ENCODE assay signal across 8 cellular contexts in the genomic region with DNA sequence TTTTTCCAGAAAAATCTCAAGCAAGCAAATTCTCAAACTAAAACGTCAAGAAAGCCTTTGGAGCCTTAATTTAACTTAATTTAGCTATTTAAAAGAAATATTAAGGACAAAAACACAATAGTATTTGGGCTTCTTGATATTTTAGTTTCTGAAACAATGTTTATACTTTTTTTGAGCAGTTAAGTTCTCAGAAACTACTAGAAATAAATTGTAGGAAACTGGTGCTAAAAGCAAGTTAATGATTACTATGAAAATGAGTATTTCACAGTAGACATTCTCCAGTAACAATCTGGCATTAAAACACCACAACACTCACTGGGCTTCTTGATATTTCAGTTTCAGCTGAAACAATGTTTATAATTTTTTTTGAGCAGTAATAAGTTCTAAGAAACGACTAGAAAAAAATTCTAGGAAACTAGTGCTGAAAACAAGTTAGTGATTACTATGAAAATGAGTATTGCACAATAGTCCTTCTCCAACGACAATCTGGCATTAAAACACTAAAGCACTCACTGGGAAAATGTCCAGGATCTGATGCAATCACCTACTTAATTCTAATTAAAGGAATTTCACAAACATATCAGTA. TPM values are rescaled to one million over a fixed set of nuclear protein-coding genes. Genes with fewer than 3 reads are reported as not detected.
DNase-seq lines count a peak whose midpoint lies in the region; ATAC-seq, FAIRE-seq and TF ChIP-seq lines count a peak whose summit lies in the region.

No MANE protein-coding gene starts in this region.

- POLR2A ChIA-PET in K562 (lab: Yijun Ruan, JAX) (interaction anchor here (1.0 to 2.1 kb wide), 5 partner anchors 8 to 173 kb away, joined by 3 to 5 read pairs (median 4); no protein-coding TSS in a partner anchor), HepG2 (lab: Yijun Ruan, JAX) (interaction anchor here (1.1 kb wide), 1 partner anchor 46 kb away, joined by 3 read pairs; no protein-coding TSS in a partner anchor)

- no peaks in the 10 kb centered on the region for H4K20me1 ChIP-seq in K562 (replicated peaks; ENCODE audit: control insufficient read depth, insufficient read depth, low read length)
- no peaks in the 10 kb centered on the region for H4K20me1 ChIP-seq in HepG2 (ENCODE audit: insufficient read depth, low read length)

- no peak overlapping the region for H3K4me3 ChIP-seq in AG09309 (ENCODE audit: control insufficient read depth, low read depth, low read length)
- H3K4me3 ChIP-seq in K562: peak overlapping the region; percentile 37; the same call in 1 of the 2 replicates
- H3K4me3 ChIP-seq in HepG2 (replicated peaks in 1 of 3; ENCODE audit: insufficient read depth in 1 of 3, low read depth in 2 of 3, low read length in 3 of 3): peak overlapping the region in 1 of 3 experiments; percentile 7; a peak in 2 of 6 replicates

- H3K9me3 ChIP-seq in K562 (replicated peaks; ENCODE audit: control insufficient read depth, insufficient read depth, low read depth, low read length) (no peaks in the 10 kb centered on the region), HepG2 (ENCODE audit: low read length) (no peaks in the 10 kb centered on the region)

- TF ChIP-seq POLR2A in K562 (conservative IDR thresholded peaks at IDR 0.05) (no peak), HepG2 (IDR thresholded peaks at IDR 0.05; ENCODE audit: insufficient read depth in 1 of 2, low read depth in 2 of 2, low read length in 2 of 2) (no peak)

- CTCF ChIA-PET in K562 (lab: Yijun Ruan, JAX; ENCODE audit: low intra/inter-chr PET ratio): no interaction called here
- CTCF ChIA-PET in HepG2 (lab: Yijun Ruan, JAX; ENCODE audit: low intra/inter-chr PET ratio, low total read pairs): no interaction called here

- BruUV-seq in K562 (replicated peaks; lab: Mats Ljungman, UMichigan) (no TSS peak), HepG2 (replicated peaks; lab: Mats Ljungman, UMichigan) (no TSS peak)

- DNase-seq in AG09309 (ENCODE audit: low read depth) (peak; percentile 78), K562 (ENCODE audit: extremely low read depth in 1 of 4, low spot score in 3 of 4) (peak; percentile 9 to 57 (median 18)), HepG2 (ENCODE audit: low spot score) (peak; percentile 57), NCI-H2081 (lab: John Stamatoyannopoulos, UW) (no peak), SKM-1 (lab: John Stamatoyannopoulos, UW; ENCODE audit: unreplicated experiment) (no peak)

- peak; percentile 6 for FAIRE-seq in K562 (lab: Jason Lieb, UNC)
- FAIRE-seq in HepG2 (lab: Jason Lieb, UNC): no peak

- intact Hi-C loops in K562 (cut with micrococcal nuclease) (loop anchor here (2.0 to 5.0 kb wide), 3 partner anchors 27 to 289 kb away; a partner anchor contains a TSS), HepG2 (cut with micrococcal nuclease; ENCODE audit: unreplicated experiment) (loop anchor here (2.0 kb wide), 1 partner anchor 45 kb away; a partner anchor contains a TSS)

- H3K27ac ChIP-seq in K562 (ENCODE audit: extremely low read depth, low read depth, low read length): peak overlapping the region; percentile 75; the same call in 2 of the 3 replicates
- peak overlapping the region; percentile 39 for H3K27ac ChIP-seq in HepG2 (ENCODE audit: extremely low read length, insufficient read depth, low read length)

- H3K4me2 ChIP-seq in K562 (ENCODE audit: insufficient read depth, low read length) (peak overlapping the region; percentile 61; the same call in 1 of the 2 replicates), HepG2 (ENCODE audit: low read depth, low read length) (peak overlapping the region; percentile 25)

- in situ Hi-C loops in K562 (cut with MboI): no loop called here
- in situ Hi-C loops in HepG2 (cut with HindIII; ENCODE audit: extremely low pct_ligation_motif_present, low pct_unique_long_range_greater_than_20kb): no loop called here

- H3K79me2 ChIP-seq in K562 (ENCODE audit: control insufficient read depth, insufficient read depth, low read length) (peaks cover 57% of the 10 kb centered on the region), HepG2 (ENCODE audit: insufficient read depth, low read length) (no peaks in the 10 kb centered on the region)

- peak overlapping the region in 1 of 2 experiments; percentile 75; a peak in 2 of 4 replicates for H3K9ac ChIP-seq in K562 (ENCODE audit: insufficient read depth in 1 of 2, low read depth in 2 of 2, low read length in 2 of 2)
- H3K9ac ChIP-seq in HepG2 (ENCODE audit: insufficient read depth, low read depth, low read length): peak overlapping the region; percentile 18; the same call in 1 of the 2 replicates

- H3K27me3 ChIP-seq in K562 (ENCODE audit: control insufficient read depth in 2 of 2, insufficient read depth in 2 of 2, low read length in 2 of 2) (no peaks in the 10 kb centered on the region), HepG2 (ENCODE audit: control insufficient read depth in 1 of 2, insufficient read depth in 2 of 2, low read length in 2 of 2) (no peaks in the 10 kb centered on the region)

- WGBS in K562 (ENCODE audit: insufficient coverage, low coverage, missing lambda C conversion rate): 2% methylated on average over 3 of the region's 3 CpGs
- WGBS in HepG2 (ENCODE audit: low lambda C conversion rate): 32% methylated on average over 3 of the region's 3 CpGs

- TF ChIP-seq CTCF in AG09309 (IDR thresholded peaks at IDR 0.05; ENCODE audit: control insufficient read depth, insufficient read depth, low read depth, low read length, missing control alignments) (no peak), K562 (IDR thresholded peaks at IDR 0.05 in 2 of 3, conservative IDR thresholded peaks at IDR 0.05 in 1 of 3; ENCODE audit: insufficient read depth in 2 of 3, low read depth in 1 of 3, low read length in 3 of 3) (no peak), HepG2 (CRISPR knock-in tag; IDR thresholded peaks at IDR 0.05) (no peak)

- ATAC-seq in K562: peak; percentile 15
- ATAC-seq in HepG2: no peak
- no peak for ATAC-seq in HG03108 (IDR thresholded peaks at IDR 0.05; ENCODE audit: unreplicated experiment)
- no peak for ATAC-seq in HG03439 (IDR thresholded peaks at IDR 0.05; ENCODE audit: unreplicated experiment)

- H3K4me1 ChIP-seq in K562 (replicated peaks in 1 of 2; ENCODE audit: control insufficient read depth in 2 of 2, insufficient read depth in 2 of 2, low read length in 2 of 2) (peaks cover 11 to 18% of the 10 kb centered on the region in 2 experiments; a peak in 4 of 5 replicates), HepG2 (ENCODE audit: insufficient read depth, low read length) (peaks cover 25% of the 10 kb centered on the region)

- H3K9me1 ChIP-seq in K562 (ENCODE audit: control insufficient read depth, insufficient read depth, low read length): no peaks in the 10 kb centered on the region

- no peak for TF ChIP-seq EP300 in Ishikawa (IDR thresholded peaks at IDR 0.05; ENCODE audit: borderline replicate concordance)
- TF ChIP-seq EP300 in K562 (IDR thresholded peaks at IDR 0.05; ENCODE audit: low read length): peak; percentile 90
- TF ChIP-seq EP300 in HepG2 (IDR thresholded peaks at IDR 0.05; ENCODE audit: low read depth in 2 of 2, low read length in 2 of 2): peak in 1 of 2 experiments; percentile 74; a peak in 1 of 4 replicates
- TF ChIP-seq EP300 in HepG2 (CRISPR knock-in tag; IDR thresholded peaks at IDR 0.05; ENCODE audit: borderline replicate concordance): no peak

- TF ChIP-seq RAD21 in Ishikawa (IDR thresholded peaks at IDR 0.05; ENCODE audit: low read depth) (no peak), K562 (CRISPR knock-in tag; conservative IDR thresholded peaks at IDR 0.05 in 1 of 2, IDR thresholded peaks at IDR 0.05 in 1 of 2) (no peak), HepG2 (CRISPR knock-in tag; IDR thresholded peaks at IDR 0.05) (no peak)

- H2AFZ ChIP-seq in K562 (ENCODE audit: low read depth, low read length): 0 out of 2 replicates have a peak overlapping the region, but pooled peaks have one; percentile 22
- H2AFZ ChIP-seq in HepG2 (ENCODE audit: low read length): peak overlapping the region; percentile 47

- no peaks in the 10 kb centered on the region for H3K36me3 ChIP-seq in K562 (ENCODE audit: control insufficient read depth, insufficient read depth, low read length)
- peaks cover 0 to 1% of the 10 kb centered on the region in 2 experiments; a peak in 2 of 5 replicates for H3K36me3 ChIP-seq in HepG2 (replicated peaks in 1 of 2; ENCODE audit: control insufficient read depth in 1 of 2, insufficient read depth in 2 of 2, low read length in 2 of 2)

RNA-seq across cellular contexts. Expression of a gene that starts 45.1 kb away (rescaled TPM):
- 19.4 and 45.0 TPM in 2 replicates for total RNA-seq in K562 (2011; cell fraction: chromatin; rRNA removed; ENCODE audit: low replicate concordance)
- total RNA-seq in K562 (2011; cell fraction: nucleolus; rRNA removed): 7.0 and 10.0 TPM in 2 replicates
- total RNA-seq in K562 (2011; cell fraction: nucleoplasm; rRNA removed): 16.4 and 22.6 TPM in 2 replicates
- total RNA-seq in K562 (2014; rRNA removed) (4.8 and 4.9 TPM in 2 replicates), K562 (2014; rRNA removed; fragmentation: Illumina TruSeq; extraction: Trizol) (10.4 and 11.0 TPM in 2 replicates), K562 (2015; rRNA removed; fragmentation: Illumina TruSeq; extraction: Trizol) (7.1 and 7.3 TPM in 2 replicates), K562 (2021) (8.5 and 8.6 TPM in 2 replicates), HepG2 (2016; rRNA removed; fragmentation: Illumina TruSeq; extraction: Trizol) (21.0 and 32.4 TPM in 2 replicates)
- polyA plus RNA-seq in K562 (2011; rRNA removed) (8.1 and 9.0 TPM in 2 replicates), K562 (2014; fragmentation: Illumina TruSeq; extraction: Trizol) (7.9 and 9.3 TPM in 2 replicates), K562 (2014; fragmentation: Nextera tagmentation; extraction: Ambion mirVana) (1 to 10 TPM; 3.4 to 5.6 TPM), K562 (2014; rRNA removed) (6.5 and 6.7 TPM in 2 replicates), HepG2 (2011; rRNA removed) (7.7 and 8.9 TPM in 2 replicates)
- 2.4 and 4.6 TPM in 2 replicates for polyA plus RNA-seq in K562 (2011; cell fraction: cytosol; rRNA removed)
- 11.1 and 18.4 TPM in 2 replicates for polyA plus RNA-seq in K562 (2011; cell fraction: nucleus; rRNA removed)
- 4.5 and 18.2 TPM in 2 replicates for polyA plus RNA-seq in K562 (2012)
- polyA minus RNA-seq in K562 (2011; rRNA and poly(A)+ RNA removed): 22.7 and 29.0 TPM in 2 replicates
- 2.9 and 6.2 TPM in 2 replicates for polyA minus RNA-seq in K562 (2011; cell fraction: cytosol; rRNA and poly(A)+ RNA removed)
- polyA minus RNA-seq in K562 (2011; cell fraction: nucleus; rRNA and poly(A)+ RNA removed): 13.2 and 36.2 TPM in 2 replicates
- 7.5 and 7.9 TPM in 2 replicates for total RNA-seq in HepG2 (2016; cell fraction: cytosol; rRNA removed; fragmentation: Illumina TruSeq; extraction: Trizol; ENCODE audit: low read depth)
- 19.5 and 29.4 TPM in 2 replicates for total RNA-seq in HepG2 (2016; cell fraction: insoluble cytoplasmic fraction; rRNA removed; fragmentation: Illumina TruSeq; extraction: Trizol)
- total RNA-seq in HepG2 (2016; cell fraction: membrane; rRNA removed; fragmentation: Illumina TruSeq; extraction: Trizol): 30.0 and 33.2 TPM in 2 replicates
- 26.8 and 28.3 TPM in 2 replicates for total RNA-seq in HepG2 (2016; cell fraction: nucleus; rRNA removed; fragmentation: Illumina TruSeq; extraction: Trizol)
- 4.1 and 6.4 TPM in 2 replicates for polyA plus RNA-seq in HepG2 (2011; cell fraction: cytosol; rRNA removed)
- polyA plus RNA-seq in HepG2 (2011; cell fraction: nucleus; rRNA removed): 9.3 and 10.7 TPM in 2 replicates
- polyA plus RNA-seq in HepG2 (2012): 7.2 and 8.6 TPM in 2 replicates
- polyA plus RNA-seq in HepG2 (2016; cell fraction: cytosol; fragmentation: Illumina TruSeq; extraction: Trizol; ENCODE audit: low read depth): 3.4 and 4.8 TPM in 2 replicates
- polyA plus RNA-seq in HepG2 (2016; cell fraction: insoluble cytoplasmic fraction; fragmentation: Illumina TruSeq; extraction: Trizol; ENCODE audit: low read depth): 15.6 and 16.6 TPM in 2 replicates
- polyA plus RNA-seq in HepG2 (2016; cell fraction: membrane; fragmentation: Illumina TruSeq; extraction: Trizol; ENCODE audit: low read depth): 11.2 and 11.7 TPM in 2 replicates
- 16.4 and 17.3 TPM in 2 replicates for polyA plus RNA-seq in HepG2 (2016; cell fraction: nucleus; fragmentation: Illumina TruSeq; extraction: Trizol; ENCODE audit: insufficient read depth, low read depth)
- 11.7 and 20.5 TPM in 2 replicates for polyA minus RNA-seq in HepG2 (2011; rRNA and poly(A)+ RNA removed; ENCODE audit: low replicate concordance)
- polyA minus RNA-seq in HepG2 (2011; cell fraction: cytosol; rRNA and poly(A)+ RNA removed): 8.0 and 9.8 TPM in 2 replicates
- 45.7 and 50.8 TPM in 2 replicates for polyA minus RNA-seq in HepG2 (2011; cell fraction: nucleus; rRNA and poly(A)+ RNA removed)

RNA-seq across cellular contexts. Expression of a gene that starts 45.4 kb away (rescaled TPM):
- 9.3 and 17.8 TPM in 2 replicates for total RNA-seq in K562 (2011; cell fraction: chromatin; rRNA removed; ENCODE audit: low replicate concordance)
- 3.2 and 4.6 TPM in 2 replicates for total RNA-seq in K562 (2011; cell fraction: nucleolus; rRNA removed)
- total RNA-seq in K562 (2011; cell fraction: nucleoplasm; rRNA removed): 8.6 and 15.1 TPM in 2 replicates
- total RNA-seq in K562 (2014; rRNA removed) (10.1 and 12.2 TPM in 2 replicates), K562 (2014; rRNA removed; fragmentation: Illumina TruSeq; extraction: Trizol) (26.4 and 27.6 TPM in 2 replicates), K562 (2015; rRNA removed; fragmentation: Illumina TruSeq; extraction: Trizol) (28.6 and 30.6 TPM in 2 replicates), K562 (2021) (15.7 and 16.5 TPM in 2 replicates), HepG2 (2016; rRNA removed; fragmentation: Illumina TruSeq; extraction: Trizol) (66.6 and 73.8 TPM in 2 replicates)
- polyA plus RNA-seq in K562 (2011; rRNA removed) (21.3 and 22.0 TPM in 2 replicates), K562 (2014; fragmentation: Illumina TruSeq; extraction: Trizol) (22.4 and 27.5 TPM in 2 replicates), K562 (2014; fragmentation: Nextera tagmentation; extraction: Ambion mirVana) (1 to 10 TPM; 6.9 to 9.1 TPM), K562 (2014; rRNA removed) (11.3 and 21.0 TPM in 2 replicates), HepG2 (2011; rRNA removed) (28.6 and 34.1 TPM in 2 replicates)
- 5.8 and 13.3 TPM in 2 replicates for polyA plus RNA-seq in K562 (2011; cell fraction: cytosol; rRNA removed)
- 9.0 and 16.4 TPM in 2 replicates for polyA plus RNA-seq in K562 (2011; cell fraction: nucleus; rRNA removed)
- 18.4 and 29.0 TPM in 2 replicates for polyA plus RNA-seq in K562 (2012)
- polyA minus RNA-seq in K562 (2011; rRNA and poly(A)+ RNA removed): 15.7 and 16.3 TPM in 2 replicates
- 6.3 and 11.7 TPM in 2 replicates for polyA minus RNA-seq in K562 (2011; cell fraction: cytosol; rRNA and poly(A)+ RNA removed)
- 3.6 and 8.8 TPM in 2 replicates for polyA minus RNA-seq in K562 (2011; cell fraction: nucleus; rRNA and poly(A)+ RNA removed)
- 155 and 168 TPM in 2 replicates for total RNA-seq in HepG2 (2016; cell fraction: cytosol; rRNA removed; fragmentation: Illumina TruSeq; extraction: Trizol; ENCODE audit: low read depth)
- total RNA-seq in HepG2 (2016; cell fraction: insoluble cytoplasmic fraction; rRNA removed; fragmentation: Illumina TruSeq; extraction: Trizol): 65.4 and 69.5 TPM in 2 replicates
- 248 and 275 TPM in 2 replicates for total RNA-seq in HepG2 (2016; cell fraction: membrane; rRNA removed; fragmentation: Illumina TruSeq; extraction: Trizol)
- total RNA-seq in HepG2 (2016; cell fraction: nucleus; rRNA removed; fragmentation: Illumina TruSeq; extraction: Trizol): 48.5 and 52.0 TPM in 2 replicates
- polyA plus RNA-seq in HepG2 (2011; cell fraction: cytosol; rRNA removed): 14.8 and 23.2 TPM in 2 replicates
- 14.3 and 19.5 TPM in 2 replicates for polyA plus RNA-seq in HepG2 (2011; cell fraction: nucleus; rRNA removed)
- 28.1 and 39.7 TPM in 2 replicates for polyA plus RNA-seq in HepG2 (2012)
- polyA plus RNA-seq in HepG2 (2016; cell fraction: cytosol; fragmentation: Illumina TruSeq; extraction: Trizol; ENCODE audit: low read depth): 187 and 197 TPM in 2 replicates
- 78.3 and 87.0 TPM in 2 replicates for polyA plus RNA-seq in HepG2 (2016; cell fraction: insoluble cytoplasmic fraction; fragmentation: Illumina TruSeq; extraction: Trizol; ENCODE audit: low read depth)
- 257 and 275 TPM in 2 replicates for polyA plus RNA-seq in HepG2 (2016; cell fraction: membrane; fragmentation: Illumina TruSeq; extraction: Trizol; ENCODE audit: low read depth)
- 78.8 and 84.3 TPM in 2 replicates for polyA plus RNA-seq in HepG2 (2016; cell fraction: nucleus; fragmentation: Illumina TruSeq; extraction: Trizol; ENCODE audit: insufficient read depth, low read depth)
- 6.0 and 24.6 TPM in 2 replicates for polyA minus RNA-seq in HepG2 (2011; rRNA and poly(A)+ RNA removed; ENCODE audit: low replicate concordance)
- 13.8 and 19.3 TPM in 2 replicates for polyA minus RNA-seq in HepG2 (2011; cell fraction: cytosol; rRNA and poly(A)+ RNA removed)
- 24.5 and 27.1 TPM in 2 replicates for polyA minus RNA-seq in HepG2 (2011; cell fraction: nucleus; rRNA and poly(A)+ RNA removed)

RNA-seq across cellular contexts. Expression of a gene that starts 49.0 kb away (rescaled TPM):
- 0.19 and 2.0 TPM in 2 replicates for total RNA-seq in K562 (2011; cell fraction: chromatin; rRNA removed; ENCODE audit: low replicate concordance)
- total RNA-seq in K562 (2011; cell fraction: nucleolus; rRNA removed): not detected in 2 replicates
- total RNA-seq in K562 (2011; cell fraction: nucleoplasm; rRNA removed): not detected in 2 replicates
- total RNA-seq in K562 (2014; rRNA removed) (0.20 and 0.68 TPM in 2 replicates), K562 (2014; rRNA removed; fragmentation: Illumina TruSeq; extraction: Trizol) (0.22 and 0.61 TPM in 2 replicates), K562 (2015; rRNA removed; fragmentation: Illumina TruSeq; extraction: Trizol) (0.07 and 0.53 TPM in 2 replicates), K562 (2021) (0.20 and 0.35 TPM in 2 replicates), HepG2 (2016; rRNA removed; fragmentation: Illumina TruSeq; extraction: Trizol) (0.29 and 0.35 TPM in 2 replicates)
- polyA plus RNA-seq in K562 (2011; rRNA removed) (0.41 TPM in 1 of 2 replicates, not detected in the other), K562 (2014; fragmentation: Illumina TruSeq; extraction: Trizol) (0.26 and 0.27 TPM in 2 replicates), K562 (2014; fragmentation: Nextera tagmentation; extraction: Ambion mirVana) (under 1 TPM in 1 of 2 experiments, not detected in 1; 0.10 TPM), K562 (2014; rRNA removed) (0.09 and 0.20 TPM in 2 replicates), HepG2 (2011; rRNA removed) (0.51 and 0.59 TPM in 2 replicates)
- polyA plus RNA-seq in K562 (2011; cell fraction: cytosol; rRNA removed): not detected in 2 replicates
- polyA plus RNA-seq in K562 (2011; cell fraction: nucleus; rRNA removed): 0.07 and 0.81 TPM in 2 replicates
- polyA plus RNA-seq in K562 (2012): 0.08 and 0.47 TPM in 2 replicates
- 0.48 TPM in 1 of 2 replicates, not detected in the other for polyA minus RNA-seq in K562 (2011; rRNA and poly(A)+ RNA removed)
- not detected in 2 replicates for polyA minus RNA-seq in K562 (2011; cell fraction: cytosol; rRNA and poly(A)+ RNA removed)
- 0.27 and 0.44 TPM in 2 replicates for polyA minus RNA-seq in K562 (2011; cell fraction: nucleus; rRNA and poly(A)+ RNA removed)
- total RNA-seq in HepG2 (2016; cell fraction: cytosol; rRNA removed; fragmentation: Illumina TruSeq; extraction: Trizol; ENCODE audit: low read depth): 1.4 and 2.2 TPM in 2 replicates
- 0.63 TPM in 1 of 2 replicates, not detected in the other for total RNA-seq in HepG2 (2016; cell fraction: insoluble cytoplasmic fraction; rRNA removed; fragmentation: Illumina TruSeq; extraction: Trizol)
- total RNA-seq in HepG2 (2016; cell fraction: membrane; rRNA removed; fragmentation: Illumina TruSeq; extraction: Trizol): 0.65 and 1.1 TPM in 2 replicates
- total RNA-seq in HepG2 (2016; cell fraction: nucleus; rRNA removed; fragmentation: Illumina TruSeq; extraction: Trizol): 0.78 and 1.5 TPM in 2 replicates
- not detected in 2 replicates for polyA plus RNA-seq in HepG2 (2011; cell fraction: cytosol; rRNA removed)
- polyA plus RNA-seq in HepG2 (2011; cell fraction: nucleus; rRNA removed): 0.19 and 0.93 TPM in 2 replicates
- 0.19 and 0.97 TPM in 2 replicates for polyA plus RNA-seq in HepG2 (2012)
- not detected in 2 replicates for polyA plus RNA-seq in HepG2 (2016; cell fraction: cytosol; fragmentation: Illumina TruSeq; extraction: Trizol; ENCODE audit: low read depth)
- polyA plus RNA-seq in HepG2 (2016; cell fraction: insoluble cytoplasmic fraction; fragmentation: Illumina TruSeq; extraction: Trizol; ENCODE audit: low read depth): not detected in 2 replicates
- not detected in 2 replicates for polyA plus RNA-seq in HepG2 (2016; cell fraction: membrane; fragmentation: Illumina TruSeq; extraction: Trizol; ENCODE audit: low read depth)
- 1.7 TPM in 2 replicates for polyA plus RNA-seq in HepG2 (2016; cell fraction: nucleus; fragmentation: Illumina TruSeq; extraction: Trizol; ENCODE audit: insufficient read depth, low read depth)
- polyA minus RNA-seq in HepG2 (2011; rRNA and poly(A)+ RNA removed; ENCODE audit: low replicate concordance): 0.20 and 0.68 TPM in 2 replicates
- polyA minus RNA-seq in HepG2 (2011; cell fraction: cytosol; rRNA and poly(A)+ RNA removed): not detected in 2 replicates
- polyA minus RNA-seq in HepG2 (2011; cell fraction: nucleus; rRNA and poly(A)+ RNA removed): 0.99 and 1.0 TPM in 2 replicates

Comparison
In these comparisons a context has a peak if more than half of its experiments do, and no peak if none do; other contexts are left out.
1. DNase-seq: peak in AG09309 (single experiment), K562 (4 of 4) and HepG2 (single experiment); none in NCI-H2081 (0 of 2) and SKM-1 (single experiment).